In the genomic region with DNA sequence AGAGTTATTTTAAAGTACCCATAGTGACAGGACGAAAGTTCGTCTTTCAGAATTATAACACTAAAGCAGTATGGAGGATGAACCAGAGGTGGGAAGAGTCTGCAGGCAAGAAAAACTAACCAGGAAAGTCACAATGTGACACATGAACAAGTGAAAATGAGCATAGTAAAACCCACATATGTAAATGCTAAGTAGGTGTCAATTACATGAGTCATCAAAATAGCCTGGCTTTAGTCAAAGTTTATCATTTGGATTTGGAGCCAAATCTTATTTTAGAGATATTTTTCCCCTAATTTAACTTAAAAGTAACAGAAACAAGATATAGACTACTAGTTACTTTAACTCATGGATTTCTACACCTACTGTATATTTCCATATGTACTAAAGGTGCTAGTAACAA, we compare ENCODE assay signal across 23 cellular contexts.
"Had no signal": no experiment of that assay in that cellular context is flagged by ENCODE, and none has a peak within 500 bp of the region (broad histone marks: within the 10 kb centered on the region; RNA-seq: fewer than 3 reads in every experiment).

No MANE protein-coding gene starts in this region.

- H3K9me3 ChIP-seq: SJCRH30 had no signal

- H3K4me1 ChIP-seq: SJCRH30 had no signal

- H3K27ac ChIP-seq: SJCRH30 had no signal

- H3K27ac Mint-ChIP-seq: IgD-negative memory B cell had no signal

- H3K4me3 ChIP-seq: SJCRH30 had no signal

- H3K36me3 Mint-ChIP-seq: IgD-negative memory B cell had no signal

- DNase-seq: KBM-7; MV-4-11; NCI-H1048; NCI-H1105; NCI-H1417; NCI-H1436 treated with DMSO at 0.1 percent for 48 hours; NCI-H1694 treated with DMSO at 0.1 percent for 48 hours; NCI-H1930; NCI-H2081; NCI-H2107; NCI-H2227 treated with DMSO at 0.1 percent for 48 hours; NCI-H524; NCI-H526 treated with DMSO at 0.1 percent for 48 hours; NCI-H774; NK-92 treated with Interleukin-12 subunit alpha and Interleukin-12 subunit beta, amount 100 ng/mL, for 24 hours; PC-3; SHP77 treated with DMSO at 0.1 percent for 48 hours; SJCRH30; T-helper 1 cell had no signal

- H3K4me1 Mint-ChIP-seq: IgD-negative memory B cell had no signal

- H3K9me3 Mint-ChIP-seq: IgD-negative memory B cell had no signal

- H3K36me3 ChIP-seq: SJCRH30 had no signal

- ATAC-seq: Panc1, PC-3, Right ventricle myocardium inferior, SK-N-SH treated with all-trans-retinoic acid at 6 μM for 48 hours had no signal

- H3K27me3 ChIP-seq: SJCRH30 had no signal

- H3K4me3 Mint-ChIP-seq: IgD-negative memory B cell had no signal
